31 cellular contexts compared by ENCODE assay signal in genomic region chr3:123053107-123053506, GRCh38. TPM values are rescaled to one million over a fixed set of nuclear protein-coding genes. Genes with fewer than 3 reads are reported as not detected.
DNase-seq lines count a peak whose midpoint lies in the region; ATAC-seq and TF ChIP-seq lines count a peak whose summit lies in the region.
"Had no signal": no experiment of that assay in that cellular context is flagged by ENCODE, and none has a peak within 500 bp of the region (broad histone marks: within the 10 kb centered on the region; RNA-seq: fewer than 3 reads in every experiment).

No MANE protein-coding gene starts in this region.

- no peak overlapping the region for H3K4me3 ChIP-seq in MG63
- no peak overlapping the region for H3K4me3 ChIP-seq in body of pancreas
- no peak overlapping the region for H3K4me3 ChIP-seq in thoracic aorta
- H3K4me3 ChIP-seq: adrenal gland, cardiac muscle cell, vagina had no signal

- H3K27ac ChIP-seq in body of pancreas: peak overlapping the region in 1 of 4 donors; percentile 24
- peak overlapping the region; percentile 15 to 71 for H3K27ac ChIP-seq in thoracic aorta
- H3K27ac ChIP-seq: adrenal gland, C4-2B, cardiac muscle cell, vagina had no signal

- intact Hi-C loops in body of pancreas (cut with DNase I) (no loop called here), left ventricle myocardium superior (cut with micrococcal nuclease) (no loop called here)

- H3K36me3 ChIP-seq in MG63: no peaks in the 10 kb centered on the region
- no peaks in the 10 kb centered on the region for H3K36me3 ChIP-seq in body of pancreas (replicated peaks in 1 of 2; ENCODE audit: insufficient read depth in 1 of 2, low read depth in 2 of 2)
- H3K36me3 ChIP-seq in thoracic aorta: no peaks in the 10 kb centered on the region
- H3K36me3 ChIP-seq: adrenal gland, cardiac muscle cell, vagina had no signal

- TF ChIP-seq CTCF in body of pancreas (IDR thresholded peaks at IDR 0.05): no peak
- TF ChIP-seq CTCF in thoracic aorta (IDR thresholded peaks at IDR 0.05): no peak

- WGBS in body of pancreas, 2 donors: 39 to 40% methylated on average over 2 of the region's 2 CpGs

- H3K4me1 ChIP-seq in body of pancreas (peaks cover 12% of the 10 kb centered on the region), thoracic aorta (ENCODE audit: control insufficient read depth in 1 of 2, low read depth in 2 of 2) (peaks cover 8 to 49% of the 10 kb centered on the region in 2 donors)
- H3K4me1 ChIP-seq: adrenal gland, vagina had no signal

- DNase-seq in MG63 (peak; percentile 36), body of pancreas (peak; percentile 65 to 86 (median 83)), left ventricle myocardium superior (peak; percentile 38), thoracic aorta (ENCODE audit: low spot score) (no peak), NCI-H2227 (lab: John Stamatoyannopoulos, UW; ENCODE audit: unreplicated experiment) (no peak), GOT3 (lab: John Stamatoyannopoulos, UW) (no peak), dedifferentiated amniotic fluid mesenchymal stem cell (ENCODE audit: extremely low spot score) (no peak)
- DNase-seq: activated CD4-positive, alpha-beta T cell treated with anti-CD3 and anti-CD28 coated beads for 4 hours; activated naive CD4-positive, alpha-beta T cell; activated T-cell treated with anti-CD3 and anti-CD28 coated beads, Interleukin-2, amount 50 U/mL, for 4 hours; adrenal gland; Calu3; dermis blood vessel endothelial cell; EL; head of caudate nucleus; HFFc6; kidney glomerular epithelial cell; naive B cell; NCI-H2081 treated with DMSO at 0.1 percent for 48 hours; NCI-H446; NK-92 treated with Interleukin-12 subunit alpha and Interleukin-12 subunit beta, amount 100 ng/mL, for 24 hours; nucleus accumbens; substantia nigra had no signal

- H3K27me3 ChIP-seq in MG63: no peaks in the 10 kb centered on the region
- no peaks in the 10 kb centered on the region for H3K27me3 ChIP-seq in body of pancreas
- no peaks in the 10 kb centered on the region for H3K27me3 ChIP-seq in thoracic aorta (replicated peaks; ENCODE audit: insufficient read depth)
- H3K27me3 ChIP-seq: adrenal gland, cardiac muscle cell, vagina had no signal

- no peaks in the 10 kb centered on the region for H3K9me3 ChIP-seq in MG63
- no peaks in the 10 kb centered on the region for H3K9me3 ChIP-seq in body of pancreas
- H3K9me3 ChIP-seq in thoracic aorta: no peaks in the 10 kb centered on the region
- H3K9me3 ChIP-seq: adrenal gland, vagina had no signal

- peak; percentile 94 for ATAC-seq in body of pancreas
- ATAC-seq in left ventricle myocardium superior: peak; percentile 84
- ATAC-seq in thoracic aorta (ENCODE audit: insufficient number of reproducible peaks, low FRiP score, low read depth): no peak
- ATAC-seq: activated T-cell treated with anti-CD3 and anti-CD28 coated beads, Interleukin-2, amount 50 U/mL, for 4 hours; Panc1; stimulated activated effector memory CD8-positive, alpha-beta T cell treated with anti-CD3 and anti-CD28 coated beads, Interleukin-12 subunit alpha, Interleukin-12 subunit beta, amount 100 ng/mL, for 72 hours had no signal

- no peak for TF ChIP-seq POLR2A in body of pancreas (IDR thresholded peaks at IDR 0.05)

RNA-seq across cellular contexts. Expression of gene PDIA5, which starts 13.7 kb away (rescaled TPM):
- total RNA-seq in MG63 (2014; rRNA removed; shearing (Covaris generic); ENCODE audit: low replicate concordance): 24.3 and 40.4 TPM in 2 replicates
- total RNA-seq in body of pancreas (10 to 100 TPM; 28.8 to 73.2 TPM), left ventricle myocardium superior (4.8 TPM), thoracic aorta (10 to 100 TPM; 28.0 to 33.2 TPM)

RNA-seq across cellular contexts. Expression of gene SEMA5B, which starts 25.5 kb away (rescaled TPM):
- not detected in 2 replicates for total RNA-seq in MG63 (2014; rRNA removed; shearing (Covaris generic); ENCODE audit: low replicate concordance)
- 10 to 100 TPM in 1 of 2 donors, 1 to 10 TPM in 1; 1.0 to 15.2 TPM for total RNA-seq in body of pancreas
- 4.2 TPM for total RNA-seq in left ventricle myocardium superior
- 1 to 10 TPM in 1 of 2 donors, under 1 TPM in 1; 0.14 to 3.2 TPM for total RNA-seq in thoracic aorta
- total RNA-seq: activated CD8-positive, alpha-beta memory T cell treated with anti-CD3 and anti-CD28 coated beads for 36 hours; activated T-cell treated with anti-CD3 and anti-CD28 coated beads, Interleukin-2, amount 50 U/mL, for 4 hours; Calu3; dermis blood vessel endothelial cell; HFFc6; M059J; SK-MEL-5 had no signal

Comparison
In these comparisons a context has a peak if more than half of its experiments do, and no peak if none do; other contexts are left out.
1. DNase-seq: peak in MG63 (single experiment), body of pancreas (4 of 4) and left ventricle myocardium superior (single experiment); none in thoracic aorta (single experiment), NCI-H2227 (single experiment), GOT3 (single experiment) and dedifferentiated amniotic fluid mesenchymal stem cell (single experiment).